ENCODE assay signal across 19 cellular contexts in the genomic region with DNA sequence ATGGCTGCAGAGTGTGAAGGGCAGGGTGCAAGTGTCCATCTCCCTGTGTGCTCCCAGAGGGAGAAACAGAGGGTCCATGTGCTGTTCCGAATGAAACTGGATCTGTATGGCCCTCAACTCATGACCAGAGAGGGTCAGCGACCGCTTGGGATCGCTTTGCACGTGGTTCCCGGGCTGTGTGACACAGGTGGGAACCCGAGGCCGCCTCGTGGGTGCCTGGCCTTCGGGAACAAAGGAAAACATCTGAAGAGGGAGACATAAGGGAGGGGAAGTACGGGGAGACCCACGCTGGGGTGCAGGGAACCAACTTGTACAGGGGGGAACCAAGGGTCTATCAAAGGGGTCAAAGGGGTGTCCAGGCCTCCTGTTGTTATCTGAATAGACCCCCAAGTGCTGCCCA. TPM values are rescaled to one million over a fixed set of nuclear protein-coding genes. Genes with fewer than 3 reads are reported as not detected.
DNase-seq lines count a peak whose midpoint lies in the region; ATAC-seq and TF ChIP-seq lines count a peak whose summit lies in the region.
"Had no signal": no experiment of that assay in that cellular context is flagged by ENCODE, and none has a peak within 500 bp of the region (broad histone marks: within the 10 kb centered on the region; RNA-seq: fewer than 3 reads in every experiment).

No MANE protein-coding gene starts in this region.

- H3K27ac ChIP-seq in left ventricle myocardium inferior (replicated peaks) (no peak overlapping the region), RWPE1 (peak overlapping the region; percentile 42), osteoblast (ENCODE audit: low read depth, low read length) (no peak overlapping the region), brain microvascular endothelial cell (no peak overlapping the region)
- H3K27ac ChIP-seq: C4-2B, HL-60 had no signal

- CTCF ChIA-PET in RWPE1 (lab: Yijun Ruan, JAX): interaction anchor here (0.7 kb wide), 1 partner anchor 33 kb away, joined by 5 read pairs; no protein-coding TSS in a partner anchor

- H2AFZ ChIP-seq in osteoblast (ENCODE audit: low read length): no peak overlapping the region

- H3K4me2 ChIP-seq in osteoblast (ENCODE audit: insufficient read depth, low read length): no peak overlapping the region

- H3K79me2 ChIP-seq in osteoblast (ENCODE audit: insufficient read depth, low read length): no peaks in the 10 kb centered on the region

- H3K4me1 ChIP-seq in left ventricle myocardium inferior (peaks cover 29% of the 10 kb centered on the region), osteoblast (ENCODE audit: insufficient read depth, low read length) (no peaks in the 10 kb centered on the region)

- POLR2A ChIA-PET in RWPE1 (lab: Yijun Ruan, JAX; ENCODE audit: low non-redundant PET): no interaction called here

- peaks cover 32% of the 10 kb centered on the region for H3K36me3 ChIP-seq in left ventricle myocardium inferior
- peaks cover 6% of the 10 kb centered on the region for H3K36me3 ChIP-seq in osteoblast (ENCODE audit: insufficient read depth, low read length)
- H3K36me3 ChIP-seq in brain microvascular endothelial cell (replicated peaks): no peaks in the 10 kb centered on the region

- H4K20me1 ChIP-seq in osteoblast (ENCODE audit: insufficient read depth, low read length): peaks cover 11% of the 10 kb centered on the region

- intact Hi-C loops in left ventricle myocardium inferior (cut with micrococcal nuclease): no loop called here
- intact Hi-C loops in Right ventricle myocardium superior (cut with DNase I): no loop called here

- in situ Hi-C loops in brain microvascular endothelial cell (cut with HindIII; ENCODE audit: low pct_ligation_motif_present, low sequenced_read_pairs): no loop called here

- TF ChIP-seq CTCF in left ventricle myocardium inferior (IDR thresholded peaks at IDR 0.05; ENCODE audit: borderline replicate concordance) (no peak), RWPE1 (conservative IDR thresholded peaks at IDR 0.05; ENCODE audit: low read depth) (no peak), osteoblast (IDR thresholded peaks at IDR 0.05; ENCODE audit: extremely low read depth, low read depth, low read length) (no peak), brain microvascular endothelial cell (IDR thresholded peaks at IDR 0.05; ENCODE audit: low read depth, low read length, missing control alignments) (no peak)

- DNase-seq in left ventricle myocardium inferior: peak; percentile 7
- DNase-seq in Right ventricle myocardium superior: no peak
- no peak for DNase-seq in RWPE1 (ENCODE audit: low spot score)
- peak; percentile 29 for DNase-seq in osteoblast (ENCODE audit: insufficient read length, low spot score, missing footprints)
- DNase-seq in amniotic stem cell (lab: John Stamatoyannopoulos, UW): no peak
- no peak for DNase-seq in brain microvascular endothelial cell
- DNase-seq: AML-193; CD4-positive, alpha-beta T cell; DMS 273 treated with DMSO at 0.1 percent for 48 hours; DMS53; DND-41; EL; GOT3; H7; HFFc6 had no signal

- H3K9me3 ChIP-seq in left ventricle myocardium inferior (replicated peaks) (no peaks in the 10 kb centered on the region), osteoblast (ENCODE audit: low read depth, low read length) (no peaks in the 10 kb centered on the region)

- no peaks in the 10 kb centered on the region for H3K27me3 ChIP-seq in left ventricle myocardium inferior (ENCODE audit: low read depth)
- H3K27me3 ChIP-seq in osteoblast (ENCODE audit: insufficient read depth, low read length): no peaks in the 10 kb centered on the region
- no peaks in the 10 kb centered on the region for H3K27me3 ChIP-seq in brain microvascular endothelial cell (replicated peaks)

- H3K4me3 ChIP-seq in left ventricle myocardium inferior (no peak overlapping the region), osteoblast (ENCODE audit: insufficient read depth, low read length) (no peak overlapping the region), brain microvascular endothelial cell (ENCODE audit: low read depth, low read length) (no peak overlapping the region)
- H3K4me3 ChIP-seq: GM12878 had no signal

- no peak for ATAC-seq in Right ventricle myocardium superior (ENCODE audit: poor library complexity)
- ATAC-seq: GM12878, HCT116 had no signal

RNA-seq across cellular contexts. Expression of gene SH3PXD2A, which starts 57.5 kb away (rescaled TPM):
- total RNA-seq in left ventricle myocardium inferior (34.4 TPM), Right ventricle myocardium superior (27.0 TPM), osteoblast (27.7 and 29.0 TPM in 2 replicates)

Comparison
In these comparisons a context has a peak if more than half of its experiments do, and no peak if none do; other contexts are left out.
1. DNase-seq: peak in left ventricle myocardium inferior (single experiment) and osteoblast (single experiment); none in Right ventricle myocardium superior (single experiment), RWPE1 (single experiment), amniotic stem cell (single experiment) and brain microvascular endothelial cell (single experiment).